Comparison of ENCODE assay signal across 7 cellular contexts in the genomic region with DNA sequence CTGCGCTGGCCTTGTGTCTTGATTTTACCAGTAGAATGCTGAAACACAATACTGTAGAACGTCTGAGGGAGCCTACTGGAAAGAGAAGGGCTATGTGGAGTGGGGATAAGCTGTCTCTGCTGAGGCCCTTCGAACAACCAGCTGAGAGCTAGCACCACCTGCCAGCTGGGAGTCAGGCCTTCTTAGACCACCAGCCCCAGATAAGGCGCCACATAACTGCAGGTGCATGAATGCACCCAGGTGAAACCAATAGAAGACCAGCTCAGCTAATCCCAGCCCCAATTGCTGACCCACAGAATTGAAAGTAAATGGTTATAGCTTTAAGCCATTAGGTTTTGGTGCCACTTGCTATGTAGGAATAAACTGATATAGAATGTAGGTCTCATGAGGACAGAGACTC.
"Had no signal": no experiment of that assay in that cellular context is flagged by ENCODE, and none has a peak within 500 bp of the region (broad histone marks: within the 10 kb centered on the region; RNA-seq: fewer than 3 reads in every experiment).

No MANE protein-coding gene starts in this region.

- H3K4me3 ChIP-seq: K562 had no signal

- H3K4me1 Mint-ChIP-seq: IgD-negative memory B cell had no signal

- H3K27ac Mint-ChIP-seq: IgD-negative memory B cell had no signal

- H3K4me3 Mint-ChIP-seq: IgD-negative memory B cell had no signal

- H3K9me3 Mint-ChIP-seq: IgD-negative memory B cell had no signal

- DNase-seq: IMR-90, KBM-7, KG1 had no signal

- ATAC-seq: HepG2, K562 had no signal

- H3K36me3 Mint-ChIP-seq: IgD-negative memory B cell had no signal

- H3K27ac ChIP-seq: HL-60 had no signal
